In genomic region chr5:111074244-111074643, GRCh38 we compare ENCODE assay signal across 12 cellular contexts. TPM values are rescaled to one million over a fixed set of nuclear protein-coding genes. Genes with fewer than 3 reads are reported as not detected.
DNase-seq lines count a peak whose midpoint lies in the region; ATAC-seq and TF ChIP-seq lines count a peak whose summit lies in the region.
"Had no signal": no experiment of that assay in that cellular context is flagged by ENCODE, and none has a peak within 500 bp of the region (broad histone marks: within the 10 kb centered on the region; RNA-seq: fewer than 3 reads in every experiment).

No MANE protein-coding gene starts in this region.

- no peaks in the 10 kb centered on the region for H3K9me3 Mint-ChIP-seq in CD4-positive, alpha-beta T cell
- H3K9me3 Mint-ChIP-seq in natural killer cell treated with Interleukin-12 subunit alpha and Interleukin-12 subunit beta and Interleukin-15 and Interleukin-18, amount 100 ng/mL, for 72 hours, result no peaks in the 10 kb centered on the region

- H3K4me1 ChIP-seq in testis, result no peaks in the 10 kb centered on the region

- POLR2A ChIA-PET in CD4-positive, alpha-beta T cell (lab: Charles Lee), result no interaction called here

- intact Hi-C loops in CD4-positive, alpha-beta T cell (cut with DNase I, micrococcal nuclease), result no loop called here
- intact Hi-C loops in testis (cut with DNase I; ENCODE audit: low total_unique reads), result no loop called here

- TF ChIP-seq CTCF in CD4-positive, alpha-beta T cell (IDR thresholded peaks at IDR 0.05), result no peak
- no peak for TF ChIP-seq CTCF in coronary artery (IDR thresholded peaks at IDR 0.05)
- TF ChIP-seq CTCF in testis (IDR thresholded peaks at IDR 0.05), result no peak

- H3K4me3 Mint-ChIP-seq in CD4-positive, alpha-beta T cell, result peak overlapping the region; percentile 85
- peak overlapping the region; percentile 26 for H3K4me3 Mint-ChIP-seq in natural killer cell treated with Interleukin-12 subunit alpha and Interleukin-12 subunit beta and Interleukin-15 and Interleukin-18, amount 100 ng/mL, for 72 hours

- no peak for DNase-seq in CD4-positive, alpha-beta T cell
- DNase-seq in MG63 (no peak), coronary artery (ENCODE audit: low spot score) (no peak), testis (no peak), germinal center (ENCODE audit: low spot score) (no peak)
- DNase-seq in natural killer cell treated with Interleukin-12 subunit alpha and Interleukin-12 subunit beta and Interleukin-15 and Interleukin-18, amount 100 ng/mL, for 72 hours (ENCODE audit: low spot score), result no peak
- no peak for DNase-seq in activated T-cell treated with anti-CD3 and anti-CD28 coated beads, Interleukin-2, amount 50 U/mL, for 48 hours
- DNase-seq: adrenal gland, DMS 273 treated with DMSO at 0.1 percent for 48 hours, NCI-H1417, upper lobe of left lung had no signal

- H3K4me3 ChIP-seq in MG63 (peak overlapping the region; percentile 56), coronary artery (peak overlapping the region; percentile 73), testis (no peak overlapping the region)

- no peaks in the 10 kb centered on the region for H3K9me3 ChIP-seq in CD4-positive, alpha-beta T cell (ENCODE audit: control insufficient read depth, low read length)
- H3K9me3 ChIP-seq in MG63 (no peaks in the 10 kb centered on the region), testis (no peaks in the 10 kb centered on the region)
- H3K9me3 ChIP-seq: adrenal gland, upper lobe of left lung had no signal

- peaks cover 32% of the 10 kb centered on the region for H3K4me1 Mint-ChIP-seq in CD4-positive, alpha-beta T cell (ENCODE audit: low read depth)
- H3K4me1 Mint-ChIP-seq in natural killer cell treated with Interleukin-12 subunit alpha and Interleukin-12 subunit beta and Interleukin-15 and Interleukin-18, amount 100 ng/mL, for 72 hours (ENCODE audit: low read depth in 2 of 2), result peaks cover 5 to 7% of the 10 kb centered on the region in 2 donors

- peaks cover 66% of the 10 kb centered on the region for H3K27me3 ChIP-seq in CD4-positive, alpha-beta T cell (ENCODE audit: control insufficient read depth, insufficient read depth, low read length)
- no peaks in the 10 kb centered on the region for H3K27me3 ChIP-seq in MG63
- H3K27me3 ChIP-seq in testis, result no peaks in the 10 kb centered on the region

- peaks cover 84% of the 10 kb centered on the region for H3K27me3 Mint-ChIP-seq in CD4-positive, alpha-beta T cell
- peaks cover 58 to 76% of the 10 kb centered on the region in 2 donors for H3K27me3 Mint-ChIP-seq in natural killer cell treated with Interleukin-12 subunit alpha and Interleukin-12 subunit beta and Interleukin-15 and Interleukin-18, amount 100 ng/mL, for 72 hours

- H3K27ac Mint-ChIP-seq in CD4-positive, alpha-beta T cell, result no peak overlapping the region
- H3K27ac Mint-ChIP-seq in natural killer cell treated with Interleukin-12 subunit alpha and Interleukin-12 subunit beta and Interleukin-15 and Interleukin-18, amount 100 ng/mL, for 72 hours, result no peak overlapping the region

- 53 to 79% methylated on average over 2 of the region's 2 CpGs for WGBS in testis, 2 donors

- no peak overlapping the region for H3K27ac ChIP-seq in CD4-positive, alpha-beta T cell (ENCODE audit: low read depth, low read length)
- H3K27ac ChIP-seq in coronary artery (no peak overlapping the region), testis (no peak overlapping the region)
- H3K27ac ChIP-seq: adrenal gland had no signal

- no peak for ATAC-seq in CD4-positive, alpha-beta T cell (ENCODE audit: poor library complexity)
- ATAC-seq in natural killer cell treated with Interleukin-12 subunit alpha and Interleukin-12 subunit beta and Interleukin-15 and Interleukin-18, amount 100 ng/mL, for 72 hours, result no peak
- no peak for ATAC-seq in GM18909 (IDR thresholded peaks at IDR 0.05; ENCODE audit: poor library complexity, unreplicated experiment)

- H3K36me3 Mint-ChIP-seq in CD4-positive, alpha-beta T cell (ENCODE audit: low read depth), result no peaks in the 10 kb centered on the region
- H3K36me3 Mint-ChIP-seq in natural killer cell treated with Interleukin-12 subunit alpha and Interleukin-12 subunit beta and Interleukin-15 and Interleukin-18, amount 100 ng/mL, for 72 hours, result peaks cover 8% of the 10 kb centered on the region

- H3K36me3 ChIP-seq in MG63, result peaks cover 3% of the 10 kb centered on the region; the same call in 1 of the 2 replicates
- no peaks in the 10 kb centered on the region for H3K36me3 ChIP-seq in testis (ENCODE audit: low read depth, missing control alignments)
- H3K36me3 ChIP-seq: adrenal gland, upper lobe of left lung had no signal

- no peak for TF ChIP-seq POLR2A in testis (IDR thresholded peaks at IDR 0.05)

- CTCF ChIA-PET in CD4-positive, alpha-beta T cell (lab: Charles Lee), result no interaction called here

RNA-seq across cellular contexts. Expression of gene TSLP, which starts 2.7 kb away (rescaled TPM):
- total RNA-seq in CD4-positive, alpha-beta T cell, result not detected
- total RNA-seq in MG63 (2014; rRNA removed; shearing (Covaris generic); ENCODE audit: low replicate concordance), result 0.43 TPM in 1 of 2 replicates, not detected in the other
- total RNA-seq in natural killer cell treated with Interleukin-12 subunit alpha and Interleukin-12 subunit beta and Interleukin-15 and Interleukin-18, amount 100 ng/mL, for 72 hours, result not detected
- 1 to 10 TPM; 1.7 TPM for total RNA-seq in testis
- polyA plus RNA-seq in testis (ENCODE audit: insufficient read depth, low read depth, low replicate concordance), result 1.2 TPM

RNA-seq across cellular contexts. Expression of gene WDR36, which starts 17.9 kb away (rescaled TPM):
- total RNA-seq in CD4-positive, alpha-beta T cell, result 10 to 100 TPM; 22.0 to 22.4 TPM
- total RNA-seq in MG63 (2014; rRNA removed; shearing (Covaris generic); ENCODE audit: low replicate concordance), result 36.4 and 41.8 TPM in 2 replicates
- total RNA-seq in natural killer cell treated with Interleukin-12 subunit alpha and Interleukin-12 subunit beta and Interleukin-15 and Interleukin-18, amount 100 ng/mL, for 72 hours, result 10 to 100 TPM; 34.7 to 45.0 TPM
- total RNA-seq in testis, result 10 to 100 TPM; 18.0 to 23.9 TPM
- 11.6 TPM for polyA plus RNA-seq in testis (ENCODE audit: insufficient read depth, low read depth, low replicate concordance)

Comparison
In these comparisons a context has a peak if more than half of its experiments do, and no peak if none do; other contexts are left out.
1. H3K4me3 ChIP-seq: peak in MG63 (single experiment) and coronary artery (single experiment); none in testis (0 of 2).